Comparison of ENCODE assay signal across 14 cellular contexts in the genomic region with DNA sequence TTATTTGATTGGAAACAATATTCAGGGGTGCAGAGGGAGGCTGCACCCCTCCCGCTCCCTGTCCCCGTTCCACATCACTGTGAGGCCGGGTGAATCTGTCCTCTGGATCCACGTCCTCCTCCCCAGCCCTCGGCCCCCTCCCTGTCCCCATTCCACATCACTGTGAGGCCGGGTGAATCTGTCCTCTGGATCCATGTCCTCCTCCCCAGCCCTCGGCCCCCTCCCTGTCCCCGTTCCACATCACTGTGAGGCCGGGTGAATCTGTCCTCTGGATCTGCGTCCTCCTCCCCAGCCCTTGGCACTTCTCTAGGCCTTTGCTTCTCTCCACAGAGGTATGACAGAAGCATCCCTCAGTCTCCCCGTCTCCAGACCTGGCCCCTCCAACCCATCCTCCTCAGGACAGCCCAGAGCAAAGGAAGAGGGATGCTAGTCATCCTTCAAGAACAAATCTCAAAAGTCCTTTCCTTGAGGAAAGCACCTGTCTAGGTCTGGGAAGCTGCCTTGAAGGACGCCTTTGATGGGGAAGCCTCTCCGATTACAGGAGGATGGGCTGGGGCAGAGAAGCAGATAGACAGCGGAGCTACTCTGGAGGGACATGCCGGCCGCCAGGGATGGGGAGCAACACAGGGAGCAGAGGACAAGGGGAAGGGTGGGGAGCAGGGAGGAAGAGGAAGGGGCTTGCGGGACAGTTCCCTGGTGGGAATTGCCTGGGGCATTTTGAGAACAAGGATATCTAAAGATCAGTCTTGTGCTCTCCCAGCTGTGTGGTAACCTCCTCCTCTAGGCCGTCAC. TPM values are rescaled to one million over a fixed set of nuclear protein-coding genes. Genes with fewer than 3 reads are reported as not detected.
DNase-seq lines count a peak whose midpoint lies in the region; TF ChIP-seq lines count a peak whose summit lies in the region.
"Had no signal": no experiment of that assay in that cellular context is flagged by ENCODE, and none has a peak within 500 bp of the region (broad histone marks: within the 10 kb centered on the region; RNA-seq: fewer than 3 reads in every experiment).

No MANE protein-coding gene starts in this region.

- TF ChIP-seq RAD21 in SK-N-SH (IDR thresholded peaks at IDR 0.05; ENCODE audit: low read length) = no peak

- H3K36me3 Mint-ChIP-seq in activated naive CD4-positive, alpha-beta T cell treated with anti-CD3 and anti-CD28 coated beads, Interleukin-2, amount 50 U/mL, for 24 hours = peaks cover 1% of the 10 kb centered on the region
- H3K36me3 Mint-ChIP-seq in endodermal cell (ENCODE audit: low read depth) = no peaks in the 10 kb centered on the region

- no peak overlapping the region for H3K27ac ChIP-seq in endodermal cell (ENCODE audit: low read depth, low read length)
- no peak overlapping the region; a peak in 1 of 4 replicates for H3K27ac ChIP-seq in SK-N-SH (ENCODE audit: low read depth in 2 of 2, low read length in 1 of 2)
- H3K27ac ChIP-seq: BLaER1 treated with 17β-estradiol and CSF1 and Interleukin-3, amounts not matched to agents 10 nM and 100 nM; HL-60 had no signal

- H3K4me3 ChIP-seq in endodermal cell (ENCODE audit: low read length) (peak overlapping the region; percentile 23), SK-N-SH (ENCODE audit: low read depth in 2 of 2, low read length in 1 of 2) (no peak overlapping the region), lower leg skin (ENCODE audit: low read depth, poor library complexity, severe bottlenecking) (no peak overlapping the region)
- H3K4me3 ChIP-seq: BLaER1 treated with 17β-estradiol and CSF1 and Interleukin-3, amounts not matched to agents 10 nM and 100 nM had no signal

- TF ChIP-seq CTCF in endodermal cell (conservative IDR thresholded peaks at IDR 0.05) (no peak), SK-N-SH (IDR thresholded peaks at IDR 0.05) (no peak), lower leg skin (IDR thresholded peaks at IDR 0.05) (no peak)

- TF ChIP-seq POLR2A in lower leg skin (IDR thresholded peaks at IDR 0.05) = no peak

- DNase-seq in activated naive CD4-positive, alpha-beta T cell treated with anti-CD3 and anti-CD28 coated beads, Interleukin-2, amount 50 U/mL, for 16 hours = no peak
- DNase-seq in endodermal cell = no peak
- DNase-seq in posterior vena cava (ENCODE audit: low spot score) = peak; percentile 62
- DNase-seq in NCI-H446 (lab: John Stamatoyannopoulos, UW) = no peak
- no peak for DNase-seq in SK-N-SH
- DNase-seq in lower leg skin (ENCODE audit: low spot score in 2 of 2) = no peak
- DNase-seq: ACHN; CD4-positive, CD25-positive, alpha-beta regulatory T cell; DMS 273 treated with DMSO at 0.1 percent for 48 hours; HCEC 1CT; HFFc6 had no signal

- H3K36me3 ChIP-seq in endodermal cell (ENCODE audit: control insufficient read depth, insufficient read depth, low read length) = no peaks in the 10 kb centered on the region
- no peaks in the 10 kb centered on the region for H3K36me3 ChIP-seq in SK-N-SH (replicated peaks in 1 of 2; ENCODE audit: control insufficient read depth in 1 of 2, insufficient read depth in 2 of 2, low read length in 1 of 2)
- H3K36me3 ChIP-seq: BLaER1 treated with 17β-estradiol and CSF1 and Interleukin-3, amounts not matched to agents 10 nM and 100 nM had no signal

- peaks cover 12% of the 10 kb centered on the region for H3K4me1 Mint-ChIP-seq in activated naive CD4-positive, alpha-beta T cell treated with anti-CD3 and anti-CD28 coated beads, Interleukin-2, amount 50 U/mL, for 24 hours
- peaks cover 20% of the 10 kb centered on the region for H3K4me1 Mint-ChIP-seq in endodermal cell

- no peak overlapping the region for H3K9ac ChIP-seq in endodermal cell (ENCODE audit: extremely low read depth, low read length, poor library complexity, severe bottlenecking)
- H3K9ac ChIP-seq in SK-N-SH = no peak overlapping the region
- H3K9ac ChIP-seq: BLaER1 treated with 17β-estradiol and CSF1 and Interleukin-3, amounts not matched to agents 10 nM and 100 nM had no signal

- POLR2A ChIA-PET in SK-N-SH (lab: Yijun Ruan, JAX) = no interaction called here

- peak overlapping the region; percentile 38 for H3K27ac Mint-ChIP-seq in activated naive CD4-positive, alpha-beta T cell treated with anti-CD3 and anti-CD28 coated beads, Interleukin-2, amount 50 U/mL, for 24 hours
- H3K27ac Mint-ChIP-seq in endodermal cell = no peak overlapping the region
- H3K27ac Mint-ChIP-seq: CD4-positive, CD25-positive, alpha-beta regulatory T cell; HFFc6 had no signal

- no peak overlapping the region for H3K4me2 ChIP-seq in SK-N-SH

- no peaks in the 10 kb centered on the region for H3K27me3 ChIP-seq in endodermal cell (ENCODE audit: control insufficient read depth, insufficient read depth, low read length, poor library complexity, severe bottlenecking)
- H3K27me3 ChIP-seq in SK-N-SH (ENCODE audit: insufficient read depth) = no peaks in the 10 kb centered on the region
- H3K27me3 ChIP-seq: BLaER1 treated with 17β-estradiol and CSF1 and Interleukin-3, amounts not matched to agents 10 nM and 100 nM had no signal

- TF ChIP-seq EP300 in SK-N-SH (IDR thresholded peaks at IDR 0.05; ENCODE audit: borderline replicate concordance in 1 of 2, low read depth in 1 of 2, low read length in 1 of 2) = no peak

- H3K27me3 Mint-ChIP-seq in activated naive CD4-positive, alpha-beta T cell treated with anti-CD3 and anti-CD28 coated beads, Interleukin-2, amount 50 U/mL, for 24 hours = peaks cover 7% of the 10 kb centered on the region
- peaks cover 2% of the 10 kb centered on the region for H3K27me3 Mint-ChIP-seq in endodermal cell (ENCODE audit: insufficient read depth)
- H3K27me3 Mint-ChIP-seq: CD4-positive, CD25-positive, alpha-beta regulatory T cell had no signal

- H3K9me3 Mint-ChIP-seq in activated naive CD4-positive, alpha-beta T cell treated with anti-CD3 and anti-CD28 coated beads, Interleukin-2, amount 50 U/mL, for 24 hours = no peaks in the 10 kb centered on the region
- peaks cover 36% of the 10 kb centered on the region for H3K9me3 Mint-ChIP-seq in endodermal cell

- H4K20me1 ChIP-seq in SK-N-SH (ENCODE audit: insufficient read depth) = no peaks in the 10 kb centered on the region
- H4K20me1 ChIP-seq: BLaER1 treated with 17β-estradiol and CSF1 and Interleukin-3, amounts not matched to agents 10 nM and 100 nM had no signal

- H3K9me3 ChIP-seq in endodermal cell (ENCODE audit: control insufficient read depth, low read length) (peaks cover 32% of the 10 kb centered on the region), SK-N-SH (no peaks in the 10 kb centered on the region)

- CTCF ChIA-PET in SK-N-SH (lab: Yijun Ruan, JAX) = interaction anchor here (0.6 to 3.9 kb wide), 4 partner anchors 19 to 145 kb away, joined by 3 to 15 read pairs (median 4); no protein-coding TSS in a partner anchor

- intact Hi-C loops in posterior vena cava (cut with DNase I) (no loop called here), lower leg skin (cut with DNase I; ENCODE audit: low total_unique reads) (no loop called here)

- 85 to 87% methylated on average over 9 to 18 of the region's 18 CpGs for WGBS in endodermal cell (ENCODE audit: insufficient coverage in 1 of 2, insufficient read length in 1 of 2), 2 experiments
- WGBS in SK-N-SH (ENCODE audit: low lambda C conversion rate) = 89% methylated on average over 17 of the region's 18 CpGs
- 91 to 94% methylated on average over 18 of the region's 18 CpGs for WGBS in lower leg skin, 2 donors

- no peak overlapping the region for H2AFZ ChIP-seq in SK-N-SH (ENCODE audit: low read depth)

- H3K4me3 Mint-ChIP-seq in activated naive CD4-positive, alpha-beta T cell treated with anti-CD3 and anti-CD28 coated beads, Interleukin-2, amount 50 U/mL, for 24 hours = no peak overlapping the region
- no peak overlapping the region for H3K4me3 Mint-ChIP-seq in endodermal cell
- H3K4me3 Mint-ChIP-seq: CD4-positive, CD25-positive, alpha-beta regulatory T cell; HFFc6 had no signal

- no peaks in the 10 kb centered on the region for H3K9me2 ChIP-seq in SK-N-SH

- peaks cover 6% of the 10 kb centered on the region for H3K4me1 ChIP-seq in endodermal cell (ENCODE audit: control insufficient read depth, insufficient read depth, low read length)
- peaks cover 0 to 24% of the 10 kb centered on the region in 2 experiments; a peak in 2 of 4 replicates for H3K4me1 ChIP-seq in SK-N-SH (ENCODE audit: control insufficient read depth in 1 of 2, insufficient read depth in 2 of 2, low read depth in 1 of 2, low read length in 1 of 2)

- peaks cover 4% of the 10 kb centered on the region for H3F3A ChIP-seq in SK-N-SH (replicated peaks; ENCODE audit: insufficient read depth)

- no peaks in the 10 kb centered on the region for H3K79me2 ChIP-seq in SK-N-SH (ENCODE audit: insufficient read depth)

TF ChIP-seq in SK-N-SH, 30 proteins besides CTCF, POLR2A, EP300 and RAD21 (continues in another document):
- TF ChIP-seq SIN3A (IDR thresholded peaks at IDR 0.05; ENCODE audit: borderline replicate concordance, low read depth, low read length) = no peak
- TF ChIP-seq, protein P1, sequence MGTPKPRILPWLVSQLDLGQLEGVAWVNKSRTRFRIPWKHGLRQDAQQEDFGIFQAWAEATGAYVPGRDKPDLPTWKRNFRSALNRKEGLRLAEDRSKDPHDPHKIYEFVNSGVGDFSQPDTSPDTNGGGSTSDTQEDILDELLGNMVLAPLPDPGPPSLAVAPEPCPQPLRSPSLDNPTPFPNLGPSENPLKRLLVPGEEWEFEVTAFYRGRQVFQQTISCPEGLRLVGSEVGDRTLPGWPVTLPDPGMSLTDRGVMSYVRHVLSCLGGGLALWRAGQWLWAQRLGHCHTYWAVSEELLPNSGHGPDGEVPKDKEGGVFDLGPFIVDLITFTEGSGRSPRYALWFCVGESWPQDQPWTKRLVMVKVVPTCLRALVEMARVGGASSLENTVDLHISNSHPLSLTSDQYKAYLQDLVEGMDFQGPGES (IDR thresholded peaks at IDR 0.05; ENCODE audit: low read depth, low read length) = no peak

RNA-seq across cellular contexts. Expression of a gene that starts 10.8 kb away (rescaled TPM):
- total RNA-seq in endodermal cell (10 to 100 TPM; 18.2 to 22.5 TPM), posterior vena cava (10 to 100 TPM; 45.3 TPM), lower leg skin (10 to 100 TPM in 3 of 4 donors, 1 to 10 TPM in 1; 8.2 to 22.3 (median 15.2) TPM)
- 24.1 TPM for polyA plus RNA-seq in endodermal cell (2013, experiment 1 of 2)
- polyA plus RNA-seq in endodermal cell (2013, experiment 2 of 2) = 22.7 TPM
- polyA plus RNA-seq in SK-N-SH (2012; rRNA removed) = 40.6 and 67.9 TPM in 2 replicates
- polyA plus RNA-seq in SK-N-SH (2012; cell fraction: cytosol; rRNA removed) = 48.9 and 59.9 TPM in 2 replicates
- polyA plus RNA-seq in SK-N-SH (2012; cell fraction: nucleus; rRNA removed) = 89.8 and 105 TPM in 2 replicates
